ENCODE assay signal across 29 cellular contexts in the genomic region with DNA sequence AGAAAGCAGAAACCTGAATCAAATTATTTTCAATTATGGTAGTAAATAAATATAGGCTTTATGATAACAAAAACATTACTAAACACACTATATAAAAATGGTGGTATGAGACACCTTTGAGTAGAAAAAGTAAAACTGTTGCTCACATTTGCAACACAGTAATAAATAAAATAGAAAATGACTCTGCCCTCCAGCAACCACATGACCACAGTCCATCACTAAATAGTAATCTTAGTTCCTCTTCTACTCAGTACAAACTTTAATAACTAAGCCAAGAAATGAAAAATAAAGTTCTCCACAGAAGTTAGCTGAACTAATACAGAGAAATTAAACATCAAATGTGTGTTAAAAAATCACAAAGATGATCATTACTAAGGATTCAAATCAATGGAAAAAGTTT.
"Had no signal": no experiment of that assay in that cellular context is flagged by ENCODE, and none has a peak within 500 bp of the region (broad histone marks: within the 10 kb centered on the region; RNA-seq: fewer than 3 reads in every experiment).

No MANE protein-coding gene starts in this region.

- H3K4me3 Mint-ChIP-seq: activated CD8-positive, alpha-beta T cell treated with anti-CD3 and anti-CD28 coated beads, Interleukin-2, amount 10 ng/mL, durations not matched to agents 7 days and 5 days; activated naive CD4-positive, alpha-beta T cell treated with anti-CD3 and anti-CD28 coated beads, Interleukin-2, amount 50 U/mL, for 24 hours had no signal

- H3K36me3 ChIP-seq: breast epithelium, MG63 had no signal

- H3K9me3 ChIP-seq: breast epithelium, MG63 had no signal

- H3K4me1 ChIP-seq: breast epithelium had no signal

- H3K27ac ChIP-seq: breast epithelium, SK-N-MC, WERI-Rb-1 had no signal

- H3K27ac Mint-ChIP-seq: activated CD8-positive, alpha-beta T cell treated with anti-CD3 and anti-CD28 coated beads, Interleukin-2, amount 10 ng/mL, durations not matched to agents 7 days and 5 days; activated naive CD4-positive, alpha-beta T cell treated with anti-CD3 and anti-CD28 coated beads, Interleukin-2, amount 50 U/mL, for 24 hours had no signal

- ATAC-seq: activated CD4-positive, CD25-positive, alpha-beta regulatory T cell treated with anti-CD3 and anti-CD28 coated beads, Interleukin-2, amount 50 U/mL, for 24 hours; activated CD8-positive, alpha-beta T cell treated with anti-CD3 and anti-CD28 coated beads, Interleukin-2, amount 10 ng/mL, durations not matched to agents 7 days and 5 days; Panc1; Right ventricle myocardium inferior had no signal

- H3K9me3 Mint-ChIP-seq: activated naive CD4-positive, alpha-beta T cell treated with anti-CD3 and anti-CD28 coated beads, Interleukin-2, amount 50 U/mL, for 24 hours had no signal

- H3K27me3 Mint-ChIP-seq: activated naive CD4-positive, alpha-beta T cell treated with anti-CD3 and anti-CD28 coated beads, Interleukin-2, amount 50 U/mL, for 24 hours had no signal

- H3K27me3 ChIP-seq: breast epithelium, MG63 had no signal

- H3K4me3 ChIP-seq: breast epithelium, MG63, SK-N-MC had no signal

- H3K4me1 Mint-ChIP-seq: activated naive CD4-positive, alpha-beta T cell treated with anti-CD3 and anti-CD28 coated beads, Interleukin-2, amount 50 U/mL, for 24 hours had no signal

- DNase-seq: activated CD4-positive, alpha-beta T cell treated with anti-CD3 and anti-CD28 coated beads for 4 hours; activated CD4-positive, alpha-beta T cell treated with anti-CD3 and anti-CD28 coated beads, Interleukin-2, amount 50 U/mL, for 4 hours; activated CD8-positive, alpha-beta memory T cell treated with anti-CD3 and anti-CD28 coated beads, Interleukin-2, amount 50 U/mL, for 48 hours; activated CD8-positive, alpha-beta T cell treated with anti-CD3 and anti-CD28 coated beads, Interleukin-2, amount 10 ng/mL, durations not matched to agents 7 days and 5 days; activated T-cell treated with anti-CD3 and anti-CD28 coated beads, Interleukin-2, amount 50 U/mL, for 1 hour; aorta; caudate nucleus; cortex of kidney; MG63; MV-4-11; NCI-H1092 treated with DMSO at 0.1 percent for 48 hours; NCI-H1417 treated with DMSO at 0.1 percent for 48 hours; NCI-H1694; NCI-H2029; NCI-H2107; NCI-H2171 treated with DMSO at 0.1 percent for 48 hours; NCI-H226; NCI-H526; NCI-H774; OCI-M1; RPMI8226; T-helper 1 cell; WERI-Rb-1 had no signal
